19 cellular contexts compared by ENCODE assay signal in the genomic region with DNA sequence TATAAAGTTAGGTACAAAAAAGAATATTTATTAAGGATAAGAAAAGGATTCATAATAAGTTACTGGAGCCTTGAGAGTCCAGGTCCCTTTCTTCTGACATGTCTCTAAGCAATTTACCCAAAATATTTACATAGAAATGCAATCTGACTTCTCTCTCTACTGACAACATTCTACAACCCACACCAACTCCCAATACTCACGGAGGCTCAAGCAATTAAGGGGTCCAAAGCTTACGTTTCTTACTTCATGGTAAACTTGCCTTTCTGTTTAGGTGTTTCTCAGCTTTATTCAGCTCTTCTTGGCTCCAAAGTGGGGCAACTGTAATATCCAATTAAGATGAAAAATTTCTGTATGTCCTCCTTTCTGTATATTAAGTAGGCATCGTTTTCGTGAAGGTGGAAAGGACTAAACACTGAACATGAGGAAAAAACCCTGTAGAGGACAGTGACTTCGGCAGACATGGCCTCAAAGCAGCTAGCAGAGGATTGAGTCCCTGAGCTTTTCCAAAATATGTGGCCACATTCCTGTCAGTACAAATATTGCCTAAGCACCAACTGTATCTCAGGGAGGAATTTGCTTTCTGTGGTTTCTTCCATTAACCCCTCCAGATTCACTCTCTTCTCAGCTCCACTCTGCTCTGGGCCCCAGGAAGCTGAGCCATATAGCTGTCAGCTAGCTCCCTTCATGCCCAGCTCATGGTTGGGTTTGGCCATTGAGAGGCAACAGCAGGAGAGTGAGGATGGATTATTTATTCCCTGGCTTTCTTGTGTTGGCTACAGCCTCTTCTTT.
A peak's percentile ranks its signal among the peaks of the same experiment; 100 is the strongest.
DNase-seq lines count a peak whose midpoint lies in the region; TF ChIP-seq lines count a peak whose summit lies in the region.
"Had no signal": no experiment of that assay in that cellular context is flagged by ENCODE, and none has a peak within 500 bp of the region (broad histone marks: within the 10 kb centered on the region; RNA-seq: fewer than 3 reads in every experiment).

No MANE protein-coding gene starts in this region.

- no peaks in the 10 kb centered on the region; the same call in 1 of the 2 replicates for H3K27me3 Mint-ChIP-seq in HFFc6 (ENCODE audit: insufficient read depth)
- H3K27me3 Mint-ChIP-seq: CD4-positive, alpha-beta T cell had no signal

- in situ Hi-C loops in KBM-7 (cut with MboI; ENCODE audit: low pct_unique_long_range_greater_than_20kb, low sequenced_read_pairs), result no loop called here

- whole genome bisulfite sequencing in spleen, 5 donors, result 85 to 94% (median 91%) methylated on average over 5 of the region's 5 CpGs

- no peaks in the 10 kb centered on the region for H3K36me3 ChIP-seq in spleen
- H3K36me3 ChIP-seq: adrenal gland had no signal

- H3K9me3 ChIP-seq in AG04450 (ENCODE audit: control insufficient read depth, insufficient read depth, low read length) (no peaks in the 10 kb centered on the region), spleen (peaks cover 0 to 5% (median 0%) of the 10 kb centered on the region in 8 donors)
- H3K9me3 ChIP-seq: adrenal gland had no signal

- H3K27ac Mint-ChIP-seq in HFFc6, result peak overlapping the region; percentile 30; the same call in 1 of the 2 replicates
- H3K27ac Mint-ChIP-seq: activated CD8-positive, alpha-beta T cell treated with anti-CD3 and anti-CD28 coated beads, Interleukin-2, amount 10 ng/mL, durations not matched to agents 7 days and 5 days; CD4-positive, alpha-beta T cell; endodermal cell; memory B cell; T-helper 1 cell treated with Interleukin-12 subunit alpha and Interleukin-12 subunit beta and Interleukin-4 antibody, amounts not matched to agents 30 μg/mL and 1 μg/mL, for 36 hours; WTC11 had no signal

- intact Hi-C loops in spleen (cut with DNase I; ENCODE audit: low total_unique reads), result no loop called here

- DNase-seq in AG04450 (ENCODE audit: low read depth, low spot score) (peak; percentile 7), HFFc6 (peak; percentile 58), cardiac fibroblast (ENCODE audit: low read depth in 2 of 2) (peak; percentile 22 to 81), islet precursor cell (peak; percentile 62), spleen (no peak), KBM-7 (no peak), midbrain (lab: John Stamatoyannopoulos, UW) (no peak), NCI-H1105 (lab: John Stamatoyannopoulos, UW) (no peak)
- DNase-seq: activated CD8-positive, alpha-beta T cell treated with anti-CD3 and anti-CD28 coated beads, Interleukin-2, amount 10 ng/mL, durations not matched to agents 7 days and 5 days; adrenal gland; CD4-positive, alpha-beta T cell; DMS79; endodermal cell; NCI-H446 treated with DMSO at 0.1 percent for 48 hours; stimulated activated naive CD8-positive, alpha-beta T cell treated with anti-CD3 and anti-CD28 coated beads, Interleukin-15, Interleukin-2, amounts not matched to agents 100 U/mL and 50 U/mL, for 24 hours had no signal

- H3K4me1 Mint-ChIP-seq in HFFc6 (ENCODE audit: low read depth), result peaks cover 49% of the 10 kb centered on the region
- H3K4me1 Mint-ChIP-seq: neural crest cell, WTC11 had no signal

- no peaks in the 10 kb centered on the region for H3K27me3 ChIP-seq in AG04450 (ENCODE audit: control insufficient read depth, insufficient read depth, low read length)
- H3K27me3 ChIP-seq in spleen (replicated peaks in 1 of 7), result no peaks in the 10 kb centered on the region
- H3K27me3 ChIP-seq: adrenal gland had no signal

- H3K9me3 Mint-ChIP-seq in HFFc6, result no peaks in the 10 kb centered on the region
- H3K9me3 Mint-ChIP-seq: CD4-positive, alpha-beta T cell; endodermal cell had no signal

- CTCF ChIA-PET in AG04450 (lab: Charles Lee), result interaction anchor here (0.6 to 1.0 kb wide), 6 partner anchors 8 to 240 kb away, joined by 3 to 4 read pairs (median 3); no protein-coding TSS in a partner anchor

- 0 out of 2 replicates have a peak, but pooled peaks cover 4% of the 10 kb centered on the region for H3K36me3 Mint-ChIP-seq in HFFc6 (ENCODE audit: low read depth)
- H3K36me3 Mint-ChIP-seq: WTC11 had no signal

- H3K27ac ChIP-seq in AG04450 (ENCODE audit: low read depth, low read length) (no peak overlapping the region), spleen (no peak overlapping the region)
- H3K27ac ChIP-seq: adrenal gland had no signal

- TF ChIP-seq POLR2A in spleen (IDR thresholded peaks at IDR 0.05), result no peak

- TF ChIP-seq CTCF in AG04450 (IDR thresholded peaks at IDR 0.05; ENCODE audit: low read depth, low read length), result no peak
- TF ChIP-seq CTCF in HFFc6 (IDR thresholded peaks at IDR 0.05), result no peak
- no peak for TF ChIP-seq CTCF in cardiac fibroblast (IDR thresholded peaks at IDR 0.05; ENCODE audit: low read depth, low read length)
- no peak for TF ChIP-seq CTCF in spleen (IDR thresholded peaks at IDR 0.05 in 8 of 11, conservative IDR thresholded peaks at IDR 0.05 in 3 of 11)

- H3K4me3 Mint-ChIP-seq in HFFc6, result no peak overlapping the region
- H3K4me3 Mint-ChIP-seq: activated CD8-positive, alpha-beta T cell treated with anti-CD3 and anti-CD28 coated beads, Interleukin-2, amount 10 ng/mL, durations not matched to agents 7 days and 5 days; CD4-positive, alpha-beta T cell; endodermal cell; memory B cell; neural crest cell; T-helper 1 cell treated with Interleukin-12 subunit alpha and Interleukin-12 subunit beta and Interleukin-4 antibody, amounts not matched to agents 30 μg/mL and 1 μg/mL, for 36 hours; WTC11 had no signal

- POLR2A ChIA-PET in AG04450 (lab: Yijun Ruan, JAX), result interaction anchor here (0.5 to 1.2 kb wide), 6 partner anchors 20 to 190 kb away, joined by 3 read pairs; partner anchors contain the start of gene GLS

- no peak overlapping the region for H3K4me3 ChIP-seq in AG04450 (ENCODE audit: low read depth, low read length)
- H3K4me3 ChIP-seq in cardiac fibroblast (replicated peaks in 1 of 2; ENCODE audit: low read depth in 2 of 2, low read length in 2 of 2), result no peak overlapping the region
- H3K4me3 ChIP-seq in spleen, result no peak overlapping the region
- H3K4me3 ChIP-seq: adrenal gland had no signal

- peaks cover 0 to 2% (median 0%) of the 10 kb centered on the region in 6 donors for H3K4me1 ChIP-seq in spleen
- H3K4me1 ChIP-seq: adrenal gland had no signal

Comparison
In these comparisons a context has a peak if more than half of its experiments do, and no peak if none do; other contexts are left out.
1. DNase-seq: peak in AG04450 (single experiment), HFFc6 (single experiment), cardiac fibroblast (2 of 2) and islet precursor cell (single experiment); none in spleen (single experiment), KBM-7 (single experiment), midbrain (single experiment) and NCI-H1105 (single experiment).